ENCODE assay signal across 21 cellular contexts in genomic region chr6:43040542-43041257, GRCh38.
"Had no signal": no experiment of that assay in that cellular context is flagged by ENCODE, and none has a peak within 500 bp of the region (broad histone marks: within the 10 kb centered on the region; RNA-seq: fewer than 3 reads in every experiment).

No MANE protein-coding gene starts in this region.

- H3K4me1 ChIP-seq: body of pancreas, foreskin keratinocyte had no signal

- H3K27me3 ChIP-seq: body of pancreas, foreskin keratinocyte, neutrophil, tibial artery had no signal

- ATAC-seq: body of pancreas; foreskin keratinocyte; stimulated activated memory B cell treated with anti-CD40 and anti-IgM and Interleukin-4, amounts not matched to agents 10 μg/mL and 1 μg/mL and 100 μg/mL, for 72 hours; T-cell had no signal

- H3K27ac Mint-ChIP-seq: activated naive CD4-positive, alpha-beta T cell treated with anti-CD3 and anti-CD28 coated beads, Interleukin-2, amount 50 U/mL, for 24 hours; stimulated activated memory B cell treated with anti-CD40 and anti-IgM and Interleukin-4, amounts not matched to agents 10 μg/mL and 1 μg/mL and 100 μg/mL, for 72 hours; T-cell had no signal

- FAIRE-seq: kidney had no signal

- H3K4me3 Mint-ChIP-seq: activated naive CD4-positive, alpha-beta T cell treated with anti-CD3 and anti-CD28 coated beads, Interleukin-2, amount 50 U/mL, for 24 hours; naive B cell; stimulated activated memory B cell treated with anti-CD40 and anti-IgM and Interleukin-4, amounts not matched to agents 10 μg/mL and 1 μg/mL and 100 μg/mL, for 72 hours; T-cell had no signal

- DNase-seq: activated CD4-positive, alpha-beta T cell treated with anti-CD3 and anti-CD28 coated beads for 1 hour; activated CD4-positive, alpha-beta T cell treated with anti-CD3 and anti-CD28 coated beads, Interleukin-2, amount 50 U/mL, for 4 hours; activated T-cell treated with anti-CD3 and anti-CD28 coated beads for 4 hours; amygdala; body of pancreas; central memory CD4-positive, alpha-beta T cell; effector CD8-positive, alpha-beta T cell; foreskin keratinocyte; glutamatergic neuron; hypothalamus; kidney; left ventricle myocardium inferior; naive B cell; retina; SK-N-SH; T-cell; T1000; tibial artery had no signal

- H3K9me3 ChIP-seq: body of pancreas, left ventricle myocardium inferior, neutrophil, SK-N-SH, tibial artery had no signal

- H3K27ac ChIP-seq: body of pancreas, foreskin keratinocyte, left ventricle myocardium inferior, neutrophil, tibial artery had no signal

- H3K4me2 ChIP-seq: SK-N-SH had no signal

- H3K4me3 ChIP-seq: body of pancreas, left ventricle myocardium inferior, tibial artery had no signal

- H3K9me3 Mint-ChIP-seq: activated naive CD4-positive, alpha-beta T cell treated with anti-CD3 and anti-CD28 coated beads, Interleukin-2, amount 50 U/mL, for 24 hours; naive B cell; stimulated activated memory B cell treated with anti-CD40 and anti-IgM and Interleukin-4, amounts not matched to agents 10 μg/mL and 1 μg/mL and 100 μg/mL, for 72 hours; T-cell had no signal

- H3K27me3 Mint-ChIP-seq: activated naive CD4-positive, alpha-beta T cell treated with anti-CD3 and anti-CD28 coated beads, Interleukin-2, amount 50 U/mL, for 24 hours; naive B cell; stimulated activated memory B cell treated with anti-CD40 and anti-IgM and Interleukin-4, amounts not matched to agents 10 μg/mL and 1 μg/mL and 100 μg/mL, for 72 hours; T-cell had no signal

- H3K9ac ChIP-seq: SK-N-SH had no signal

- H3K4me1 Mint-ChIP-seq: activated naive CD4-positive, alpha-beta T cell treated with anti-CD3 and anti-CD28 coated beads, Interleukin-2, amount 50 U/mL, for 24 hours; T-cell had no signal
